1 cellular context compared by ENCODE assay signal in the genomic region with DNA sequence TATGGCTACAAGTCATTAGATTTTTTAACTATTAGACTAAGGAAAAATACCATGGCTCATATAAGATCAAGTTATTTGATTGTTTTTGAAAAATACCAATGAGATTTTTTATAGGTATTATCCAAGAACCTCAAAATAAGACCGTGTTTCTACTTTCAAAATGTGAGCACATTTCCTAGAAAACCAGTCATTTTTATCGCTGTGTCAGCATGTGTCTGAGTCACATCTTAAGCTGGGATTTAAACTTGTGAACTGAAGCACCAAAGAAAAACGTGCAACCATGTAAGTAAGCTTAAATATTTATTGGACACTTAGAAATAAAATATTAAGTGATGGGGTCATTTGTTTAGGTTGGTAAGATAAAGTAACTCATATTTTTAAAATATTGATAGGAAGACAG.
A peak's percentile ranks its signal among the peaks of the same experiment; 100 is the strongest.
TF ChIP-seq lines count a peak whose summit lies in the region.

No MANE protein-coding gene starts in this region.

TF ChIP-seq in K562, 482 proteins besides CTCF, POLR2A, EP300 and RAD21 (continued from another document and continues in another):
- TF ChIP-seq MGA (IDR thresholded peaks at IDR 0.05) (0 out of 2 replicates have a peak, but pooled peaks have one; percentile 14), FOXM1 (IDR thresholded peaks at IDR 0.05; ENCODE audit: low read depth) (peak; percentile 27; the same call in 1 of the 2 replicates), FOXM1 (CRISPR knock-in tag; IDR thresholded peaks at IDR 0.05; ENCODE audit: low read depth) (no peak), TOE1 (IDR thresholded peaks at IDR 0.05; ENCODE audit: borderline replicate concordance) (no peak), TOE1 (CRISPR knock-in tag; IDR thresholded peaks at IDR 0.05; ENCODE audit: borderline replicate concordance, low read depth) (no peak), CHCHD3 (CRISPR knock-in tag; IDR thresholded peaks at IDR 0.05) (no peak), ESRRB (CRISPR knock-in tag; IDR thresholded peaks at IDR 0.05; ENCODE audit: borderline replicate concordance) (no peak), SMAD1 (IDR thresholded peaks at IDR 0.05; ENCODE audit: low read depth, low read length, partially characterized antibody) (no peak), MAFK (IDR thresholded peaks at IDR 0.05; ENCODE audit: low read length) (peak; percentile 95), ZNF133 (CRISPR knock-in tag; IDR thresholded peaks at IDR 0.05) (no peak), ERF (CRISPR knock-in tag; IDR thresholded peaks at IDR 0.05) (no peak), HNRNPK (IDR thresholded peaks at IDR 0.05; ENCODE audit: low read depth, low read length, poor library complexity, severe bottlenecking) (no peak), DPF2 (IDR thresholded peaks at IDR 0.05) (peak; percentile 44; the same call in 1 of the 2 replicates), ZBTB33 (CRISPR knock-in tag; IDR thresholded peaks at IDR 0.05) (no peak), MAFG (tag; conservative IDR thresholded peaks at IDR 0.05) (peak; percentile 82), ARID1B (IDR thresholded peaks at IDR 0.05) (peak; percentile 51), STAT5A (IDR thresholded peaks at IDR 0.05; ENCODE audit: borderline replicate concordance, low read length) (peak; percentile 60), STAG1 (CRISPR knock-in tag; IDR thresholded peaks at IDR 0.05; ENCODE audit: borderline replicate concordance) (no peak), MAFF (IDR thresholded peaks at IDR 0.05; ENCODE audit: low read length) (peak; percentile 97), SAFB2 (IDR thresholded peaks at IDR 0.05; ENCODE audit: borderline replicate concordance, low read depth, low read length, severe bottlenecking) (no peak), C11orf30 (IDR thresholded peaks at IDR 0.05; ENCODE audit: low read depth) (peak; percentile 97), FOSL1 (tag; conservative IDR thresholded peaks at IDR 0.05) (peak; percentile 56; the same call in 1 of the 2 replicates)
- TF ChIP-seq, protein P1, sequence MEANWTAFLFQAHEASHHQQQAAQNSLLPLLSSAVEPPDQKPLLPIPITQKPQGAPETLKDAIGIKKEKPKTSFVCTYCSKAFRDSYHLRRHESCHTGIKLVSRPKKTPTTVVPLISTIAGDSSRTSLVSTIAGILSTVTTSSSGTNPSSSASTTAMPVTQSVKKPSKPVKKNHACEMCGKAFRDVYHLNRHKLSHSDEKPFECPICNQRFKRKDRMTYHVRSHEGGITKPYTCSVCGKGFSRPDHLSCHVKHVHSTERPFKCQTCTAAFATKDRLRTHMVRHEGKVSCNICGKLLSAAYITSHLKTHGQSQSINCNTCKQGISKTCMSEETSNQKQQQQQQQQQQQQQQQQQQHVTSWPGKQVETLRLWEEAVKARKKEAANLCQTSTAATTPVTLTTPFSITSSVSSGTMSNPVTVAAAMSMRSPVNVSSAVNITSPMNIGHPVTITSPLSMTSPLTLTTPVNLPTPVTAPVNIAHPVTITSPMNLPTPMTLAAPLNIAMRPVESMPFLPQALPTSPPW (CRISPR knock-in tag; IDR thresholded peaks at IDR 0.05): no peak
- TF ChIP-seq, protein P2, sequence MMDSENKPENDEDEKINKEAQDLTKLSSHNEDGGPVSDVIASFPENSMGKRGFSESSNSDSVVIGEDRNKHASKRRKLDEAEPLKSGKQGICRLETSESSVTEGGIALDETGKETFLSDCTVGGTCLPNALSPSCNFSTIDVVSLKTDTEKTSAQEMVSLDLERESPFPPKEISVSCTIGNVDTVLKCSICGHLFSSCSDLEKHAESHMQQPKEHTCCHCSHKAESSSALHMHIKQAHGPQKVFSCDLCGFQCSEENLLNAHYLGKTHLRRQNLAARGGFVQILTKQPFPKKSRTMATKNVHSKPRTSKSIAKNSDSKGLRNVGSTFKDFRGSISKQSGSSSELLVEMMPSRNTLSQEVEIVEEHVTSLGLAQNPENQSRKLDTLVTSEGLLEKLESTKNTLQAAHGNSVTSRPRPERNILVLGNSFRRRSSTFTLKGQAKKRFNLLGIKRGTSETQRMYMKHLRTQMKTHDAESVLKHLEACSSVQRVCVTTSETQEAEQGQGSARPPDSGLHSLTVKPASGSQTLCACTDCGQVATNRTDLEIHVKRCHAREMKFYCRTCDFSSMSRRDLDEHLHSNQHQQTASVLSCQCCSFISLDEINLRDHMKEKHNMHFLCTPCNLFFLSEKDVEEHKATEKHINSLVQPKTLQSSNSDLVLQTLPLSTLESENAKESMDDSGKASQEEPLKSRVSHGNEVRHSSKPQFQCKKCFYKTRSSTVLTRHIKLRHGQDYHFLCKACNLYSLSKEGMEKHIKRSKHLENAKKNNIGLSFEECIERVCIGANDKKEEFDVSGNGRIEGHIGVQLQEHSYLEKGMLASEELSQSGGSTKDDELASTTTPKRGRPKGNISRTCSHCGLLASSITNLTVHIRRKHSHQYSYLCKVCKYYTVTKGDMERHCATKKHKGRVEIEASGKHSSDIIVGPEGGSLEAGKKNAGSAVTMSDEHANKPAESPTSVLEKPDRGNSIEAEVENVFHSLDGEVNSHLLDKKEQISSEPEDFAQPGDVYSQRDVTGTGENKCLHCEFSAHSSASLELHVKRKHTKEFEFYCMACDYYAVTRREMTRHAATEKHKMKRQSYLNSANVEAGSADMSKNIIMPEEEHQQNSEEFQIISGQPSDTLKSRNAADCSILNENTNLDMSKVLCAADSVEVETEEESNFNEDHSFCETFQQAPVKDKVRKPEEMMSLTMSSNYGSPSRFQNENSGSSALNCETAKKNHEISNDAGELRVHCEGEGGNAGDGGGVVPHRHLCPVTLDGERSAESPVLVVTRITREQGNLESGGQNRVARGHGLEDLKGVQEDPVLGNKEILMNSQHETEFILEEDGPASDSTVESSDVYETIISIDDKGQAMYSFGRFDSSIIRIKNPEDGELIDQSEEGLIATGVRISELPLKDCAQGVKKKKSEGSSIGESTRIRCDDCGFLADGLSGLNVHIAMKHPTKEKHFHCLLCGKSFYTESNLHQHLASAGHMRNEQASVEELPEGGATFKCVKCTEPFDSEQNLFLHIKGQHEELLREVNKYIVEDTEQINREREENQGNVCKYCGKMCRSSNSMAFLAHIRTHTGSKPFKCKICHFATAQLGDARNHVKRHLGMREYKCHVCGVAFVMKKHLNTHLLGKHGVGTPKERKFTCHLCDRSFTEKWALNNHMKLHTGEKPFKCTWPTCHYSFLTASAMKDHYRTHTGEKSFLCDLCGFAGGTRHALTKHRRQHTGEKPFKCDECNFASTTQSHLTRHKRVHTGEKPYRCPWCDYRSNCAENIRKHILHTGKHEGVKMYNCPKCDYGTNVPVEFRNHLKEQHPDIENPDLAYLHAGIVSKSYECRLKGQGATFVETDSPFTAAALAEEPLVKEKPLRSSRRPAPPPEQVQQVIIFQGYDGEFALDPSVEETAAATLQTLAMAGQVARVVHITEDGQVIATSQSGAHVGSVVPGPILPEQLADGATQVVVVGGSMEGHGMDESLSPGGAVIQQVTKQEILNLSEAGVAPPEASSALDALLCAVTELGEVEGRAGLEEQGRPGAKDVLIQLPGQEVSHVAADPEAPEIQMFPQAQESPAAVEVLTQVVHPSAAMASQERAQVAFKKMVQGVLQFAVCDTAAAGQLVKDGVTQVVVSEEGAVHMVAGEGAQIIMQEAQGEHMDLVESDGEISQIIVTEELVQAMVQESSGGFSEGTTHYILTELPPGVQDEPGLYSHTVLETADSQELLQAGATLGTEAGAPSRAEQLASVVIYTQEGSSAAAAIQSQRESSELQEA (IDR thresholded peaks at IDR 0.05; ENCODE audit: low read depth): no peak
- TF ChIP-seq, protein P3, sequence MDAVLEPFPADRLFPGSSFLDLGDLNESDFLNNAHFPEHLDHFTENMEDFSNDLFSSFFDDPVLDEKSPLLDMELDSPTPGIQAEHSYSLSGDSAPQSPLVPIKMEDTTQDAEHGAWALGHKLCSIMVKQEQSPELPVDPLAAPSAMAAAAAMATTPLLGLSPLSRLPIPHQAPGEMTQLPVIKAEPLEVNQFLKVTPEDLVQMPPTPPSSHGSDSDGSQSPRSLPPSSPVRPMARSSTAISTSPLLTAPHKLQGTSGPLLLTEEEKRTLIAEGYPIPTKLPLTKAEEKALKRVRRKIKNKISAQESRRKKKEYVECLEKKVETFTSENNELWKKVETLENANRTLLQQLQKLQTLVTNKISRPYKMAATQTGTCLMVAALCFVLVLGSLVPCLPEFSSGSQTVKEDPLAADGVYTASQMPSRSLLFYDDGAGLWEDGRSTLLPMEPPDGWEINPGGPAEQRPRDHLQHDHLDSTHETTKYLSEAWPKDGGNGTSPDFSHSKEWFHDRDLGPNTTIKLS (IDR thresholded peaks at IDR 0.05; ENCODE audit: borderline replicate concordance, low read depth): no peak
- TF ChIP-seq, protein P4, sequence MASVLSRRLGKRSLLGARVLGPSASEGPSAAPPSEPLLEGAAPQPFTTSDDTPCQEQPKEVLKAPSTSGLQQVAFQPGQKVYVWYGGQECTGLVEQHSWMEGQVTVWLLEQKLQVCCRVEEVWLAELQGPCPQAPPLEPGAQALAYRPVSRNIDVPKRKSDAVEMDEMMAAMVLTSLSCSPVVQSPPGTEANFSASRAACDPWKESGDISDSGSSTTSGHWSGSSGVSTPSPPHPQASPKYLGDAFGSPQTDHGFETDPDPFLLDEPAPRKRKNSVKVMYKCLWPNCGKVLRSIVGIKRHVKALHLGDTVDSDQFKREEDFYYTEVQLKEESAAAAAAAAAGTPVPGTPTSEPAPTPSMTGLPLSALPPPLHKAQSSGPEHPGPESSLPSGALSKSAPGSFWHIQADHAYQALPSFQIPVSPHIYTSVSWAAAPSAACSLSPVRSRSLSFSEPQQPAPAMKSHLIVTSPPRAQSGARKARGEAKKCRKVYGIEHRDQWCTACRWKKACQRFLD (CRISPR knock-in tag; IDR thresholded peaks at IDR 0.05): no peak
